Comparison of ENCODE assay signal across 2 cellular contexts in the genomic region with DNA sequence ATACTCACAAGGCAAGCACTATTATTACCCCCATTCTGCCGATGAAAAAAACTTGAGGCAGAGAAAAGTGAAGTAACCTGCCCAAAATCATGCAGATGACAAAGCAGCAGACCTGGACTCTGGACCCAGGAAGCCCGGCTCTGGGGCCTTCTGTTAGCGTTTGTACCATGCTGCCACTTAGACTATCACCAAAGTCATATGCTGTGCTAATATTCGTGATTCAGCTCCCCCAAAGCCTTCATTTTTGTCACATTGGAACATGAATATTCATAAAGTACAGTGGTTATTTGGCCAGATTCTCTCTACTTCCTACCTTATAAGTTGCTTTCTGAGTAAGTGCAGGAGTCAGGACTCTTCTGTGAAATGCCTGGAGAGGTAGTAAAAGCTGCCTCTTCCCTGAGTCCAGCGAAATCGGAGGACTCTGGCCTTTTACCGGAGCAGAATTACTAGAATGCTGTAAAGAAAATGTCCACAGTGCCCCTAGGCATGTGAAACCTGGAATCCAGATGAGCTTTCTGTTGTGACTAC.
TF ChIP-seq lines count a peak whose summit lies in the region.

No MANE protein-coding gene starts in this region.

TF ChIP-seq in GM23338, 12 proteins besides CTCF, POLR2A, EP300 and RAD21 (continues in another document):
- TF ChIP-seq NANOG (IDR thresholded peaks at IDR 0.05; ENCODE audit: borderline replicate concordance) (no peak), STAT1 (IDR thresholded peaks at IDR 0.05; ENCODE audit: unreplicated experiment) (no peak), JUNB (IDR thresholded peaks at IDR 0.05; ENCODE audit: unreplicated experiment) (no peak), ZNF331 (CRISPR knock-in tag; IDR thresholded peaks at IDR 0.05; ENCODE audit: low read depth) (no peak), POLR2AphosphoS5 (IDR thresholded peaks at IDR 0.05; ENCODE audit: low read depth) (no peak), CREB1 (CRISPR knock-in tag; IDR thresholded peaks at IDR 0.05; ENCODE audit: low read depth) (no peak)
- TF ChIP-seq, protein P1, sequence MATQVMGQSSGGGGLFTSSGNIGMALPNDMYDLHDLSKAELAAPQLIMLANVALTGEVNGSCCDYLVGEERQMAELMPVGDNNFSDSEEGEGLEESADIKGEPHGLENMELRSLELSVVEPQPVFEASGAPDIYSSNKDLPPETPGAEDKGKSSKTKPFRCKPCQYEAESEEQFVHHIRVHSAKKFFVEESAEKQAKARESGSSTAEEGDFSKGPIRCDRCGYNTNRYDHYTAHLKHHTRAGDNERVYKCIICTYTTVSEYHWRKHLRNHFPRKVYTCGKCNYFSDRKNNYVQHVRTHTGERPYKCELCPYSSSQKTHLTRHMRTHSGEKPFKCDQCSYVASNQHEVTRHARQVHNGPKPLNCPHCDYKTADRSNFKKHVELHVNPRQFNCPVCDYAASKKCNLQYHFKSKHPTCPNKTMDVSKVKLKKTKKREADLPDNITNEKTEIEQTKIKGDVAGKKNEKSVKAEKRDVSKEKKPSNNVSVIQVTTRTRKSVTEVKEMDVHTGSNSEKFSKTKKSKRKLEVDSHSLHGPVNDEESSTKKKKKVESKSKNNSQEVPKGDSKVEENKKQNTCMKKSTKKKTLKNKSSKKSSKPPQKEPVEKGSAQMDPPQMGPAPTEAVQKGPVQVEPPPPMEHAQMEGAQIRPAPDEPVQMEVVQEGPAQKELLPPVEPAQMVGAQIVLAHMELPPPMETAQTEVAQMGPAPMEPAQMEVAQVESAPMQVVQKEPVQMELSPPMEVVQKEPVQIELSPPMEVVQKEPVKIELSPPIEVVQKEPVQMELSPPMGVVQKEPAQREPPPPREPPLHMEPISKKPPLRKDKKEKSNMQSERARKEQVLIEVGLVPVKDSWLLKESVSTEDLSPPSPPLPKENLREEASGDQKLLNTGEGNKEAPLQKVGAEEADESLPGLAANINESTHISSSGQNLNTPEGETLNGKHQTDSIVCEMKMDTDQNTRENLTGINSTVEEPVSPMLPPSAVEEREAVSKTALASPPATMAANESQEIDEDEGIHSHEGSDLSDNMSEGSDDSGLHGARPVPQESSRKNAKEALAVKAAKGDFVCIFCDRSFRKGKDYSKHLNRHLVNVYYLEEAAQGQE (IDR thresholded peaks at IDR 0.05; ENCODE audit: unreplicated experiment), result no peak
- TF ChIP-seq, protein P2, sequence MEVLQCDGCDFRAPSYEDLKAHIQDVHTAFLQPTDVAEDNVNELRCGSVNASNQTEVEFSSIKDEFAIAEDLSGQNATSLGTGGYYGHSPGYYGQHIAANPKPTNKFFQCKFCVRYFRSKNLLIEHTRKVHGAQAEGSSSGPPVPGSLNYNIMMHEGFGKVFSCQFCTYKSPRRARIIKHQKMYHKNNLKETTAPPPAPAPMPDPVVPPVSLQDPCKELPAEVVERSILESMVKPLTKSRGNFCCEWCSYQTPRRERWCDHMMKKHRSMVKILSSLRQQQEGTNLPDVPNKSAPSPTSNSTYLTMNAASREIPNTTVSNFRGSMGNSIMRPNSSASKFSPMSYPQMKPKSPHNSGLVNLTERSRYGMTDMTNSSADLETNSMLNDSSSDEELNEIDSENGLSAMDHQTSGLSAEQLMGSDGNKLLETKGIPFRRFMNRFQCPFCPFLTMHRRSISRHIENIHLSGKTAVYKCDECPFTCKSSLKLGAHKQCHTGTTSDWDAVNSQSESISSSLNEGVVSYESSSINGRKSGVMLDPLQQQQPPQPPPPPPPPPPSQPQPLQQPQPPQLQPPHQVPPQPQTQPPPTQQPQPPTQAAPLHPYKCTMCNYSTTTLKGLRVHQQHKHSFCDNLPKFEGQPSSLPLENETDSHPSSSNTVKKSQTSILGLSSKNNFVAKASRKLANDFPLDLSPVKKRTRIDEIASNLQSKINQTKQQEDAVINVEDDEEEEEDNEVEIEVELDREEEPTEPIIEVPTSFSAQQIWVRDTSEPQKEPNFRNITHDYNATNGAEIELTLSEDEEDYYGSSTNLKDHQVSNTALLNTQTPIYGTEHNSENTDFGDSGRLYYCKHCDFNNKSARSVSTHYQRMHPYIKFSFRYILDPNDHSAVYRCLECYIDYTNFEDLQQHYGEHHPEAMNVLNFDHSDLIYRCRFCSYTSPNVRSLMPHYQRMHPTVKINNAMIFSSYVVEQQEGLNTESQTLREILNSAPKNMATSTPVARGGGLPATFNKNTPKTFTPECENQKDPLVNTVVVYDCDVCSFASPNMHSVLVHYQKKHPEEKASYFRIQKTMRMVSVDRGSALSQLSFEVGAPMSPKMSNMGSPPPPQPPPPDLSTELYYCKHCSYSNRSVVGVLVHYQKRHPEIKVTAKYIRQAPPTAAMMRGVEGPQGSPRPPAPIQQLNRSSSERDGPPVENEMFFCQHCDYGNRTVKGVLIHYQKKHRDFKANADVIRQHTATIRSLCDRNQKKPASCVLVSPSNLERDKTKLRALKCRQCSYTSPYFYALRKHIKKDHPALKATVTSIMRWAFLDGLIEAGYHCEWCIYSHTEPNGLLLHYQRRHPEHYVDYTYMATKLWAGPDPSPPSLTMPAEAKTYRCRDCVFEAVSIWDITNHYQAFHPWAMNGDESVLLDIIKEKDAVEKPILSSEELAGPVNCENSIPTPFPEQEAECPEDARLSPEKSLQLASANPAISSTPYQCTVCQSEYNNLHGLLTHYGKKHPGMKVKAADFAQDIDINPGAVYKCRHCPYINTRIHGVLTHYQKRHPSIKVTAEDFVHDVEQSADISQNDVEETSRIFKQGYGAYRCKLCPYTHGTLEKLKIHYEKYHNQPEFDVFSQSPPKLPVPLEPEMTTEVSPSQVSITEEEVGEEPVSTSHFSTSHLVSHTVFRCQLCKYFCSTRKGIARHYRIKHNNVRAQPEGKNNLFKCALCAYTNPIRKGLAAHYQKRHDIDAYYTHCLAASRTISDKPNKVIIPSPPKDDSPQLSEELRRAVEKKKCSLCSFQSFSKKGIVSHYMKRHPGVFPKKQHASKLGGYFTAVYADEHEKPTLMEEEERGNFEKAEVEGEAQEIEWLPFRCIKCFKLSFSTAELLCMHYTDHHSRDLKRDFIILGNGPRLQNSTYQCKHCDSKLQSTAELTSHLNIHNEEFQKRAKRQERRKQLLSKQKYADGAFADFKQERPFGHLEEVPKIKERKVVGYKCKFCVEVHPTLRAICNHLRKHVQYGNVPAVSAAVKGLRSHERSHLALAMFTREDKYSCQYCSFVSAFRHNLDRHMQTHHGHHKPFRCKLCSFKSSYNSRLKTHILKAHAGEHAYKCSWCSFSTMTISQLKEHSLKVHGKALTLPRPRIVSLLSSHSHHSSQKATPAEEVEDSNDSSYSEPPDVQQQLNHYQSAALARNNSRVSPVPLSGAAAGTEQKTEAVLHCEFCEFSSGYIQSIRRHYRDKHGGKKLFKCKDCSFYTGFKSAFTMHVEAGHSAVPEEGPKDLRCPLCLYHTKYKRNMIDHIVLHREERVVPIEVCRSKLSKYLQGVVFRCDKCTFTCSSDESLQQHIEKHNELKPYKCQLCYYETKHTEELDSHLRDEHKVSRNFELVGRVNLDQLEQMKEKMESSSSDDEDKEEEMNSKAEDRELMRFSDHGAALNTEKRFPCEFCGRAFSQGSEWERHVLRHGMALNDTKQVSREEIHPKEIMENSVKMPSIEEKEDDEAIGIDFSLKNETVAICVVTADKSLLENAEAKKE (CRISPR knock-in tag; IDR thresholded peaks at IDR 0.05), result no peak
- TF ChIP-seq, protein P3, sequence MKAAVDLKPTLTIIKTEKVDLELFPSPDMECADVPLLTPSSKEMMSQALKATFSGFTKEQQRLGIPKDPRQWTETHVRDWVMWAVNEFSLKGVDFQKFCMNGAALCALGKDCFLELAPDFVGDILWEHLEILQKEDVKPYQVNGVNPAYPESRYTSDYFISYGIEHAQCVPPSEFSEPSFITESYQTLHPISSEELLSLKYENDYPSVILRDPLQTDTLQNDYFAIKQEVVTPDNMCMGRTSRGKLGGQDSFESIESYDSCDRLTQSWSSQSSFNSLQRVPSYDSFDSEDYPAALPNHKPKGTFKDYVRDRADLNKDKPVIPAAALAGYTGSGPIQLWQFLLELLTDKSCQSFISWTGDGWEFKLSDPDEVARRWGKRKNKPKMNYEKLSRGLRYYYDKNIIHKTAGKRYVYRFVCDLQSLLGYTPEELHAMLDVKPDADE (IDR thresholded peaks at IDR 0.05), result no peak

TF ChIP-seq in H1, 55 proteins besides CTCF, POLR2A, EP300 and RAD21:
- TF ChIP-seq, protein P4, sequence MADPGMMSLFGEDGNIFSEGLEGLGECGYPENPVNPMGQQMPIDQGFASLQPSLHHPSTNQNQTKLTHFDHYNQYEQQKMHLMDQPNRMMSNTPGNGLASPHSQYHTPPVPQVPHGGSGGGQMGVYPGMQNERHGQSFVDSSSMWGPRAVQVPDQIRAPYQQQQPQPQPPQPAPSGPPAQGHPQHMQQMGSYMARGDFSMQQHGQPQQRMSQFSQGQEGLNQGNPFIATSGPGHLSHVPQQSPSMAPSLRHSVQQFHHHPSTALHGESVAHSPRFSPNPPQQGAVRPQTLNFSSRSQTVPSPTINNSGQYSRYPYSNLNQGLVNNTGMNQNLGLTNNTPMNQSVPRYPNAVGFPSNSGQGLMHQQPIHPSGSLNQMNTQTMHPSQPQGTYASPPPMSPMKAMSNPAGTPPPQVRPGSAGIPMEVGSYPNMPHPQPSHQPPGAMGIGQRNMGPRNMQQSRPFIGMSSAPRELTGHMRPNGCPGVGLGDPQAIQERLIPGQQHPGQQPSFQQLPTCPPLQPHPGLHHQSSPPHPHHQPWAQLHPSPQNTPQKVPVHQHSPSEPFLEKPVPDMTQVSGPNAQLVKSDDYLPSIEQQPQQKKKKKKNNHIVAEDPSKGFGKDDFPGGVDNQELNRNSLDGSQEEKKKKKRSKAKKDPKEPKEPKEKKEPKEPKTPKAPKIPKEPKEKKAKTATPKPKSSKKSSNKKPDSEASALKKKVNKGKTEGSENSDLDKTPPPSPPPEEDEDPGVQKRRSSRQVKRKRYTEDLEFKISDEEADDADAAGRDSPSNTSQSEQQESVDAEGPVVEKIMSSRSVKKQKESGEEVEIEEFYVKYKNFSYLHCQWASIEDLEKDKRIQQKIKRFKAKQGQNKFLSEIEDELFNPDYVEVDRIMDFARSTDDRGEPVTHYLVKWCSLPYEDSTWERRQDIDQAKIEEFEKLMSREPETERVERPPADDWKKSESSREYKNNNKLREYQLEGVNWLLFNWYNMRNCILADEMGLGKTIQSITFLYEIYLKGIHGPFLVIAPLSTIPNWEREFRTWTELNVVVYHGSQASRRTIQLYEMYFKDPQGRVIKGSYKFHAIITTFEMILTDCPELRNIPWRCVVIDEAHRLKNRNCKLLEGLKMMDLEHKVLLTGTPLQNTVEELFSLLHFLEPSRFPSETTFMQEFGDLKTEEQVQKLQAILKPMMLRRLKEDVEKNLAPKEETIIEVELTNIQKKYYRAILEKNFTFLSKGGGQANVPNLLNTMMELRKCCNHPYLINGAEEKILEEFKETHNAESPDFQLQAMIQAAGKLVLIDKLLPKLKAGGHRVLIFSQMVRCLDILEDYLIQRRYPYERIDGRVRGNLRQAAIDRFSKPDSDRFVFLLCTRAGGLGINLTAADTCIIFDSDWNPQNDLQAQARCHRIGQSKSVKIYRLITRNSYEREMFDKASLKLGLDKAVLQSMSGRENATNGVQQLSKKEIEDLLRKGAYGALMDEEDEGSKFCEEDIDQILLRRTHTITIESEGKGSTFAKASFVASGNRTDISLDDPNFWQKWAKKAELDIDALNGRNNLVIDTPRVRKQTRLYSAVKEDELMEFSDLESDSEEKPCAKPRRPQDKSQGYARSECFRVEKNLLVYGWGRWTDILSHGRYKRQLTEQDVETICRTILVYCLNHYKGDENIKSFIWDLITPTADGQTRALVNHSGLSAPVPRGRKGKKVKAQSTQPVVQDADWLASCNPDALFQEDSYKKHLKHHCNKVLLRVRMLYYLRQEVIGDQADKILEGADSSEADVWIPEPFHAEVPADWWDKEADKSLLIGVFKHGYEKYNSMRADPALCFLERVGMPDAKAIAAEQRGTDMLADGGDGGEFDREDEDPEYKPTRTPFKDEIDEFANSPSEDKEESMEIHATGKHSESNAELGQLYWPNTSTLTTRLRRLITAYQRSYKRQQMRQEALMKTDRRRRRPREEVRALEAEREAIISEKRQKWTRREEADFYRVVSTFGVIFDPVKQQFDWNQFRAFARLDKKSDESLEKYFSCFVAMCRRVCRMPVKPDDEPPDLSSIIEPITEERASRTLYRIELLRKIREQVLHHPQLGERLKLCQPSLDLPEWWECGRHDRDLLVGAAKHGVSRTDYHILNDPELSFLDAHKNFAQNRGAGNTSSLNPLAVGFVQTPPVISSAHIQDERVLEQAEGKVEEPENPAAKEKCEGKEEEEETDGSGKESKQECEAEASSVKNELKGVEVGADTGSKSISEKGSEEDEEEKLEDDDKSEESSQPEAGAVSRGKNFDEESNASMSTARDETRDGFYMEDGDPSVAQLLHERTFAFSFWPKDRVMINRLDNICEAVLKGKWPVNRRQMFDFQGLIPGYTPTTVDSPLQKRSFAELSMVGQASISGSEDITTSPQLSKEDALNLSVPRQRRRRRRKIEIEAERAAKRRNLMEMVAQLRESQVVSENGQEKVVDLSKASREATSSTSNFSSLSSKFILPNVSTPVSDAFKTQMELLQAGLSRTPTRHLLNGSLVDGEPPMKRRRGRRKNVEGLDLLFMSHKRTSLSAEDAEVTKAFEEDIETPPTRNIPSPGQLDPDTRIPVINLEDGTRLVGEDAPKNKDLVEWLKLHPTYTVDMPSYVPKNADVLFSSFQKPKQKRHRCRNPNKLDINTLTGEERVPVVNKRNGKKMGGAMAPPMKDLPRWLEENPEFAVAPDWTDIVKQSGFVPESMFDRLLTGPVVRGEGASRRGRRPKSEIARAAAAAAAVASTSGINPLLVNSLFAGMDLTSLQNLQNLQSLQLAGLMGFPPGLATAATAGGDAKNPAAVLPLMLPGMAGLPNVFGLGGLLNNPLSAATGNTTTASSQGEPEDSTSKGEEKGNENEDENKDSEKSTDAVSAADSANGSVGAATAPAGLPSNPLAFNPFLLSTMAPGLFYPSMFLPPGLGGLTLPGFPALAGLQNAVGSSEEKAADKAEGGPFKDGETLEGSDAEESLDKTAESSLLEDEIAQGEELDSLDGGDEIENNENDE (IDR thresholded peaks at IDR 0.05; ENCODE audit: insufficient replicate concordance, low read length), result no peak
- TF ChIP-seq, protein P5, sequence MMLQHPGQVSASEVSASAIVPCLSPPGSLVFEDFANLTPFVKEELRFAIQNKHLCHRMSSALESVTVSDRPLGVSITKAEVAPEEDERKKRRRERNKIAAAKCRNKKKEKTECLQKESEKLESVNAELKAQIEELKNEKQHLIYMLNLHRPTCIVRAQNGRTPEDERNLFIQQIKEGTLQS (IDR thresholded peaks at IDR 0.05; ENCODE audit: insufficient read depth, low read depth, low read length), result no peak
